ENCODE assay signal across 15 cellular contexts in genomic region chr3:72814308-72814707, GRCh38. TPM values are rescaled to one million over a fixed set of nuclear protein-coding genes. Genes with fewer than 3 reads are reported as not detected.
A peak's percentile ranks its signal among the peaks of the same experiment; 100 is the strongest.
DNase-seq lines count a peak whose midpoint lies in the region; ATAC-seq and TF ChIP-seq lines count a peak whose summit lies in the region.
"Had no signal": no experiment of that assay in that cellular context is flagged by ENCODE, and none has a peak within 500 bp of the region (broad histone marks: within the 10 kb centered on the region; RNA-seq: fewer than 3 reads in every experiment).

No MANE protein-coding gene starts in this region.

- H3K9me3 Mint-ChIP-seq in activated CD8-positive, alpha-beta T cell treated with anti-CD3 and anti-CD28 coated beads for 36 hours = no peaks in the 10 kb centered on the region
- H3K9me3 Mint-ChIP-seq: effector memory CD8-positive, alpha-beta T cell; natural killer cell treated with Interleukin-12 subunit alpha and Interleukin-12 subunit beta and Interleukin-15 and Interleukin-18, amount 100 ng/mL, for 72 hours had no signal

- POLR2A ChIA-PET in activated CD8-positive, alpha-beta T cell treated with anti-CD3 and anti-CD28 coated beads for 36 hours (lab: Charles Lee) = no interaction called here

- DNase-seq in germinal center (ENCODE audit: low spot score) (peak; percentile 12), NCI-H1048 (lab: John Stamatoyannopoulos, UW) (no peak), KG1 (lab: John Stamatoyannopoulos, UW) (no peak)
- no peak for DNase-seq in activated CD8-positive, alpha-beta T cell treated with anti-CD3 and anti-CD28 coated beads for 36 hours
- DNase-seq: effector memory CD8-positive, alpha-beta T cell; NCI-H146; T-helper 1 cell; trophoblast cell had no signal

- no peak overlapping the region for H3K27ac Mint-ChIP-seq in activated CD8-positive, alpha-beta T cell treated with anti-CD3 and anti-CD28 coated beads for 36 hours
- H3K27ac Mint-ChIP-seq: effector memory CD8-positive, alpha-beta T cell; natural killer cell treated with Interleukin-12 subunit alpha and Interleukin-12 subunit beta and Interleukin-15 and Interleukin-18, amount 100 ng/mL, for 72 hours had no signal

- no peak for TF ChIP-seq CTCF in activated CD8-positive, alpha-beta T cell treated with anti-CD3 and anti-CD28 coated beads for 36 hours (IDR thresholded peaks at IDR 0.05)

- peak; percentile 40 for ATAC-seq in GM18519 (IDR thresholded peaks at IDR 0.05; ENCODE audit: low FRiP score, unreplicated experiment)
- ATAC-seq in GM21360 (IDR thresholded peaks at IDR 0.05; ENCODE audit: unreplicated experiment) = peak; percentile 48
- peak; percentile 51 for ATAC-seq in HG03108 (IDR thresholded peaks at IDR 0.05; ENCODE audit: unreplicated experiment)
- no peak for ATAC-seq in activated CD8-positive, alpha-beta T cell treated with anti-CD3 and anti-CD28 coated beads for 36 hours
- ATAC-seq: effector memory CD8-positive, alpha-beta T cell; HepG2; natural killer cell treated with Interleukin-12 subunit alpha and Interleukin-12 subunit beta and Interleukin-15 and Interleukin-18, amount 100 ng/mL, for 72 hours; Panc1 had no signal

- H3K27me3 Mint-ChIP-seq in activated CD8-positive, alpha-beta T cell treated with anti-CD3 and anti-CD28 coated beads for 36 hours = no peaks in the 10 kb centered on the region
- H3K27me3 Mint-ChIP-seq: activated naive CD8-positive, alpha-beta T cell; effector memory CD8-positive, alpha-beta T cell; natural killer cell treated with Interleukin-12 subunit alpha and Interleukin-12 subunit beta and Interleukin-15 and Interleukin-18, amount 100 ng/mL, for 72 hours had no signal

- CTCF ChIA-PET in activated CD8-positive, alpha-beta T cell treated with anti-CD3 and anti-CD28 coated beads for 36 hours (lab: Charles Lee) = interaction anchor here (0.9 to 1.0 kb wide), 2 partner anchors 23 to 147 kb away, joined by 3 to 4 read pairs; no protein-coding TSS in a partner anchor

- no peak overlapping the region for H3K4me3 Mint-ChIP-seq in activated CD8-positive, alpha-beta T cell treated with anti-CD3 and anti-CD28 coated beads for 36 hours
- H3K4me3 Mint-ChIP-seq: activated naive CD8-positive, alpha-beta T cell; effector memory CD8-positive, alpha-beta T cell; natural killer cell treated with Interleukin-12 subunit alpha and Interleukin-12 subunit beta and Interleukin-15 and Interleukin-18, amount 100 ng/mL, for 72 hours had no signal

- intact Hi-C loops in activated CD8-positive, alpha-beta T cell treated with anti-CD3 and anti-CD28 coated beads for 36 hours (cut with micrococcal nuclease) = no loop called here

- peaks cover 30% of the 10 kb centered on the region for H3K4me1 Mint-ChIP-seq in activated CD8-positive, alpha-beta T cell treated with anti-CD3 and anti-CD28 coated beads for 36 hours (ENCODE audit: low read depth)

- H3K36me3 Mint-ChIP-seq in activated CD8-positive, alpha-beta T cell treated with anti-CD3 and anti-CD28 coated beads for 36 hours (ENCODE audit: low read depth) = peaks cover 38% of the 10 kb centered on the region

RNA-seq across cellular contexts. Expression of gene SHQ1, which starts 33.9 kb away (rescaled TPM):
- 10 to 100 TPM; 29.8 to 31.4 TPM for total RNA-seq in activated CD8-positive, alpha-beta T cell treated with anti-CD3 and anti-CD28 coated beads for 36 hours
